21 cellular contexts compared by ENCODE assay signal in genomic region chr1:27380223-27380622, GRCh38. TPM values are rescaled to one million over a fixed set of nuclear protein-coding genes. Genes with fewer than 3 reads are reported as not detected.
DNase-seq lines count a peak whose midpoint lies in the region; ATAC-seq and TF ChIP-seq lines count a peak whose summit lies in the region.
"Had no signal": no experiment of that assay in that cellular context is flagged by ENCODE, and none has a peak within 500 bp of the region (broad histone marks: within the 10 kb centered on the region; RNA-seq: fewer than 3 reads in every experiment).

No MANE protein-coding gene starts in this region.

- no peaks in the 10 kb centered on the region for H3K9me3 ChIP-seq in HEK293 (ENCODE audit: control insufficient read depth, insufficient read depth, low read depth, low read length)
- no peaks in the 10 kb centered on the region for H3K9me3 ChIP-seq in tibial artery
- H3K9me3 ChIP-seq: A549; BLaER1 treated with 17β-estradiol and CSF1 and Interleukin-3, amounts not matched to agents 10 nM and 100 nM had no signal

- POLR2A ChIA-PET in HEK293 (lab: Yijun Ruan, JAX), result no interaction called here

- CTCF ChIA-PET in HEK293 (lab: Yijun Ruan, JAX), result interaction anchor here (0.6 kb wide), 1 partner anchor 25 kb away, joined by 3 read pairs; no protein-coding TSS in a partner anchor

- peaks cover 0 to 16% of the 10 kb centered on the region in 2 donors for H3K27me3 ChIP-seq in tibial artery
- H3K27me3 ChIP-seq: BLaER1 treated with 17β-estradiol and CSF1 and Interleukin-3, amounts not matched to agents 10 nM and 100 nM had no signal

- ATAC-seq in esophagus mucosa (peak; percentile 1), GM18519 (IDR thresholded peaks at IDR 0.05; ENCODE audit: low FRiP score, unreplicated experiment) (no peak), HG03520 (IDR thresholded peaks at IDR 0.05; ENCODE audit: unreplicated experiment) (no peak)
- ATAC-seq: CD8-positive, alpha-beta T cell had no signal

- no peak for TF ChIP-seq CTCF in HEK293 (tag by site-specific recombination; IDR thresholded peaks at IDR 0.05)
- no peak for TF ChIP-seq CTCF in tibial artery (IDR thresholded peaks at IDR 0.05)

- intact Hi-C loops in tibial artery (cut with DNase I; ENCODE audit: low total_unique reads), result loop anchor here (10.0 kb wide), 1 partner anchor 275 kb away; no protein-coding TSS in a partner anchor

- DNase-seq in AG08395 (ENCODE audit: low spot score) (peak; percentile 30), tibial artery (no peak)
- DNase-seq: Calu3; CD8-positive, alpha-beta T cell; HFFc6; NCI-H1105 treated with DMSO at 0.1 percent for 48 hours; NCI-H1694; NCI-H2081 treated with DMSO at 0.1 percent for 48 hours; NCI-H748 treated with DMSO at 0.1 percent for 48 hours; Right ventricle myocardium superior had no signal

- H3K4me3 ChIP-seq in HEK293 (ENCODE audit: low read depth, low read length) (no peak overlapping the region), skin epidermis (no peak overlapping the region), tibial artery (no peak overlapping the region)
- H3K4me3 ChIP-seq: A549; BLaER1 treated with 17β-estradiol and CSF1 and Interleukin-3, amounts not matched to agents 10 nM and 100 nM had no signal

- H3K27ac ChIP-seq in HEK293 (ENCODE audit: extremely low read depth, low read depth, low read length) (no peak overlapping the region), skin epidermis (peak overlapping the region in 13 of 21 experiments; percentile 3 to 73 (median 51)), tibial artery (no peak overlapping the region)
- H3K27ac ChIP-seq: A549; BLaER1 treated with 17β-estradiol and CSF1 and Interleukin-3, amounts not matched to agents 10 nM and 100 nM; HL-60 had no signal

- H3K36me3 ChIP-seq in HEK293 (ENCODE audit: control insufficient read depth in 2 of 2, insufficient read depth in 1 of 2, low read length in 2 of 2), result no peaks in the 10 kb centered on the region
- H3K36me3 ChIP-seq in tibial artery, result no peaks in the 10 kb centered on the region
- H3K36me3 ChIP-seq: BLaER1 treated with 17β-estradiol and CSF1 and Interleukin-3, amounts not matched to agents 10 nM and 100 nM had no signal

- H3K4me1 ChIP-seq in HEK293 (ENCODE audit: control insufficient read depth, insufficient read depth, low read length), result no peaks in the 10 kb centered on the region
- H3K4me1 ChIP-seq in tibial artery, result peaks cover 0 to 35% (median 2%) of the 10 kb centered on the region in 4 donors
- H3K4me1 ChIP-seq: A549 had no signal

TF ChIP-seq in HEK293, 187 proteins besides CTCF, POLR2A, EP300 and RAD21:
- no peak for TF ChIP-seq PBX3 (CRISPR knock-in tag; IDR thresholded peaks at IDR 0.05)
- peak; percentile 70; the same call in 1 of the 2 replicates for TF ChIP-seq REST (tag by site-specific recombination; IDR thresholded peaks at IDR 0.05)
- peak; percentile 25; the same call in 1 of the 2 replicates for TF ChIP-seq SP2 (tag by site-specific recombination; IDR thresholded peaks at IDR 0.05)
- peak; percentile 38; the same call in 1 of the 2 replicates for TF ChIP-seq ZFHX2 (tag by site-specific recombination; conservative IDR thresholded peaks at IDR 0.05)

RNA-seq across cellular contexts. Expression of gene CD164L2, which starts 2.9 kb away (rescaled TPM):
- total RNA-seq in esophagus mucosa, result 12.2 TPM
- total RNA-seq: Calu3; CD8-positive, alpha-beta T cell; HFFc6; HT1080; NCI-H460; OCI-LY7; Right ventricle myocardium superior had no signal

RNA-seq across cellular contexts. Expression of gene FCN3, which starts 5.6 kb away (rescaled TPM):
- total RNA-seq in esophagus mucosa, result 2.4 TPM
- total RNA-seq: Calu3; CD8-positive, alpha-beta T cell; HFFc6; HT1080; NCI-H460; OCI-LY7 had no signal

RNA-seq across cellular contexts. Expression of gene GPR3, which starts 12.2 kb away (rescaled TPM):
- total RNA-seq in esophagus mucosa, result 0.52 TPM

RNA-seq across cellular contexts. Expression of gene MAP3K6, which starts 13.5 kb away (rescaled TPM):
- total RNA-seq in esophagus mucosa, result 76.3 TPM

RNA-seq across cellular contexts. Expression of gene SYTL1, which starts 38.4 kb away (rescaled TPM):
- 113 TPM for total RNA-seq in esophagus mucosa

Comparison
In these comparisons a context has a peak if more than half of its experiments do, and no peak if none do; other contexts are left out.
1. H3K27ac ChIP-seq: peak in skin epidermis (13 of 21); none in HEK293 (single experiment) and tibial artery (0 of 2).